Comparison of ENCODE assay signal across 8 cellular contexts in genomic region chr12:48296586-48297396, GRCh38. TPM values are rescaled to one million over a fixed set of nuclear protein-coding genes. Genes with fewer than 3 reads are reported as not detected.
DNase-seq lines count a peak whose midpoint lies in the region; ATAC-seq lines count a peak whose summit lies in the region.

No MANE protein-coding gene starts in this region.

- peak overlapping the region in 3 of 4 donors; percentile 67 to 88 (median 72) for H3K4me3 Mint-ChIP-seq in IgD-negative memory B cell

- no peaks in the 10 kb centered on the region for H3K9me3 Mint-ChIP-seq in IgD-negative memory B cell

- no peaks in the 10 kb centered on the region for H3K36me3 Mint-ChIP-seq in IgD-negative memory B cell

- DNase-seq in GM04504 (ENCODE audit: low read depth) (peak; percentile 17), epidermal melanocyte (ENCODE audit: insufficient read length, low spot score) (peak; percentile 30), medulla oblongata (ENCODE audit: extremely low spot score) (peak; percentile 79), NCI-H1105 (lab: John Stamatoyannopoulos, UW) (no peak)
- peak; percentile 62 for DNase-seq in activated CD8-positive, alpha-beta memory T cell treated with anti-CD3 and anti-CD28 coated beads, Interleukin-2, amount 50 U/mL, for 48 hours
- DNase-seq in stimulated activated CD4-positive, alpha-beta T cell treated with anti-CD3 and anti-CD28 coated beads, Interleukin-4, amount 100 ng/mL, for 24 hours = peak; percentile 62

- H3K4me1 Mint-ChIP-seq in IgD-negative memory B cell = peaks cover 0 to 9% (median 6%) of the 10 kb centered on the region in 3 donors

- no peak for ATAC-seq in HG03025 (IDR thresholded peaks at IDR 0.05; ENCODE audit: low FRiP score, unreplicated experiment)

- H3K27me3 Mint-ChIP-seq in IgD-negative memory B cell = peaks cover 12% of the 10 kb centered on the region

- peak overlapping the region in 1 of 3 donors; percentile 60 for H3K27ac Mint-ChIP-seq in IgD-negative memory B cell

RNA-seq across cellular contexts. Expression of gene ZNF641, which starts 53.9 kb away (rescaled TPM):
- 11.1 TPM for polyA plus RNA-seq in IgD-negative memory B cell
